Comparison of ENCODE assay signal across 11 cellular contexts in the genomic region with DNA sequence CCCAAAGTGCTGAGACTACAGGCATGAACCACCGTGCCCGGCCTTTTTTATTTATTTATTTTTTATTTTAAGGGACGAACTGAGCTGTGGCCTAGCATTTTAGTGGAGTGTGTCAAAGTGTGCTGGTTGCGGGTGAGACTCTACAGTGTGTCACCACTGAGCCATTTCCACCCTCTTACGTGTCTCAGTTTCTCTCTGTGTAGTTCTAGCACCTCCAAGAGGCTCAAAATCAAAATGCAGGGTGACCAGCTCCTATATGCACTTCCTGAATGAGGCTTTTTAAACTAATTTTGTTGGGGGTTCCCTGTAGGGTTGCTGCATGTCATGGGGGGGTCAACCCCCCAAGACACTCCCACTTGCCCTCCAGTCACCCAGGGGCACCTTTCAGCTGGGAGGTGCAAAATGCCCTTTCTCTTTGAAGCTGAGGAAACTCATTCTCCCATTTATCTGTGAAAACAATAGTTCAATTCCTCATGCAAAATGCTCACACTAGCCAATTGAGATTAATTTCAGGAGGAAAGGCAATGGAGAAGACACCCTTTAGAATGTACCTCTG.
DNase-seq lines count a peak whose midpoint lies in the region; ATAC-seq and TF ChIP-seq lines count a peak whose summit lies in the region.
"Had no signal": no experiment of that assay in that cellular context is flagged by ENCODE, and none has a peak within 500 bp of the region (broad histone marks: within the 10 kb centered on the region; RNA-seq: fewer than 3 reads in every experiment).

No MANE protein-coding gene starts in this region.

- no peaks in the 10 kb centered on the region for H3K27me3 ChIP-seq in AG04450 (ENCODE audit: control insufficient read depth, insufficient read depth, low read length)
- no peaks in the 10 kb centered on the region for H3K27me3 ChIP-seq in left ventricle myocardium inferior (ENCODE audit: low read depth)
- H3K27me3 ChIP-seq: neural progenitor cell had no signal

- H3K36me3 ChIP-seq in left ventricle myocardium inferior = peaks cover 43% of the 10 kb centered on the region

- intact Hi-C loops in left ventricle myocardium inferior (cut with micrococcal nuclease) (loop anchor here (10.0 kb wide), 1 partner anchor 122 kb away; no protein-coding TSS in a partner anchor), MCF 10A (cut with micrococcal nuclease) (no loop called here)

- peak; percentile 67 to 87 for ATAC-seq in activated T-cell treated with anti-CD3 and anti-CD28 coated beads, Interleukin-2, amount 50 U/mL, for 72 hours (replicated peaks in 1 of 2)
- ATAC-seq in HG03439 (IDR thresholded peaks at IDR 0.05; ENCODE audit: unreplicated experiment) = no peak

- H3K27ac ChIP-seq in AG04450 (ENCODE audit: low read depth, low read length) (no peak overlapping the region), left ventricle myocardium inferior (replicated peaks) (peak overlapping the region; percentile 31)
- H3K27ac ChIP-seq: neural progenitor cell had no signal

- POLR2A ChIA-PET in AG04450 (lab: Yijun Ruan, JAX) (interaction anchor here (0.6 kb wide), 1 partner anchor 21 kb away, joined by 3 read pairs; no protein-coding TSS in a partner anchor), MCF 10A (lab: Yijun Ruan, JAX) (no interaction called here)

- 0 out of 2 replicates have a peak, but pooled peaks have one; percentile 9 for TF ChIP-seq CTCF in AG04450 (IDR thresholded peaks at IDR 0.05; ENCODE audit: low read depth, low read length)
- TF ChIP-seq CTCF in GM12875 (IDR thresholded peaks at IDR 0.05; ENCODE audit: borderline replicate concordance, insufficient read depth, low read depth, low read length) = 0 out of 2 replicates have a peak, but pooled peaks have one; percentile 29
- peak; percentile 77 for TF ChIP-seq CTCF in left ventricle myocardium inferior (IDR thresholded peaks at IDR 0.05; ENCODE audit: borderline replicate concordance)
- no peak for TF ChIP-seq CTCF in MCF 10A (IDR thresholded peaks at IDR 0.05; ENCODE audit: unreplicated experiment)

- H3K27ac Mint-ChIP-seq in activated T-cell treated with anti-CD3 and anti-CD28 coated beads, Interleukin-2, amount 50 U/mL, for 72 hours = peak overlapping the region; percentile 94
- H3K27ac Mint-ChIP-seq in MCF 10A (ENCODE audit: low read depth, unreplicated experiment) = no peak overlapping the region
- H3K27ac Mint-ChIP-seq: neural progenitor cell had no signal

- DNase-seq in AG04450 (ENCODE audit: low read depth, low spot score) (no peak), left ventricle myocardium inferior (no peak), MCF 10A (ENCODE audit: unreplicated experiment) (no peak), NCI-H524 treated with DMSO at 0.1 percent for 48 hours (lab: John Stamatoyannopoulos, UW) (no peak), cerebellar nuclear complex (lab: John Stamatoyannopoulos, UW) (no peak)
- peak; percentile 13 to 40 for DNase-seq in activated T-cell treated with anti-CD3 and anti-CD28 coated beads, Interleukin-2, amount 50 U/mL, for 72 hours
- DNase-seq: Calu3, NCI-H526 treated with DMSO at 0.1 percent for 48 hours had no signal

- H3K9me3 ChIP-seq in AG04450 (ENCODE audit: control insufficient read depth, insufficient read depth, low read length) (peaks cover 13% of the 10 kb centered on the region), left ventricle myocardium inferior (replicated peaks) (peaks cover 12% of the 10 kb centered on the region)

- peaks cover 15% of the 10 kb centered on the region for H3K4me1 Mint-ChIP-seq in activated T-cell treated with anti-CD3 and anti-CD28 coated beads, Interleukin-2, amount 50 U/mL, for 72 hours (ENCODE audit: low read depth)
- no peaks in the 10 kb centered on the region for H3K4me1 Mint-ChIP-seq in MCF 10A (ENCODE audit: insufficient read depth, unreplicated experiment)
- H3K4me1 Mint-ChIP-seq: neural progenitor cell had no signal

- H3K4me1 ChIP-seq in left ventricle myocardium inferior = no peaks in the 10 kb centered on the region
- H3K4me1 ChIP-seq: neural progenitor cell had no signal

- H3K9me3 Mint-ChIP-seq in activated T-cell treated with anti-CD3 and anti-CD28 coated beads, Interleukin-2, amount 50 U/mL, for 72 hours = peaks cover 0 to 7% of the 10 kb centered on the region in 2 donors
- H3K9me3 Mint-ChIP-seq in MCF 10A (ENCODE audit: unreplicated experiment) = no peaks in the 10 kb centered on the region

- no peak overlapping the region for H3K4me3 ChIP-seq in AG04450 (ENCODE audit: low read depth, low read length)
- H3K4me3 ChIP-seq in GM12875 (ENCODE audit: low read depth, low read length) = no peak overlapping the region
- H3K4me3 ChIP-seq in left ventricle myocardium inferior = no peak overlapping the region
- H3K4me3 ChIP-seq: neural progenitor cell had no signal

- CTCF ChIA-PET in AG04450 (lab: Charles Lee) = interaction anchor here (0.5 to 2.3 kb wide), 4 partner anchors 12 to 533 kb away, joined by 3 to 18 read pairs (median 4); no protein-coding TSS in a partner anchor
- CTCF ChIA-PET in MCF 10A (lab: Yijun Ruan, JAX) = interaction anchor here (0.7 to 3.9 kb wide), 8 partner anchors 11 to 560 kb away, joined by 3 to 23 read pairs (median 5); partner anchors contain the start of gene TGFBR1

- peak overlapping the region; percentile 46 to 70 for H3K4me3 Mint-ChIP-seq in activated T-cell treated with anti-CD3 and anti-CD28 coated beads, Interleukin-2, amount 50 U/mL, for 72 hours
- H3K4me3 Mint-ChIP-seq in MCF 10A (ENCODE audit: unreplicated experiment) = no peak overlapping the region
- H3K4me3 Mint-ChIP-seq: neural progenitor cell had no signal

- H3K36me3 Mint-ChIP-seq in activated T-cell treated with anti-CD3 and anti-CD28 coated beads, Interleukin-2, amount 50 U/mL, for 72 hours (ENCODE audit: insufficient read depth in 2 of 2) = peaks cover 7 to 17% of the 10 kb centered on the region in 2 donors
- no peaks in the 10 kb centered on the region for H3K36me3 Mint-ChIP-seq in MCF 10A (ENCODE audit: insufficient read depth, unreplicated experiment)

- no peaks in the 10 kb centered on the region for H3K27me3 Mint-ChIP-seq in activated T-cell treated with anti-CD3 and anti-CD28 coated beads, Interleukin-2, amount 50 U/mL, for 72 hours (ENCODE audit: low read depth)
- no peaks in the 10 kb centered on the region for H3K27me3 Mint-ChIP-seq in MCF 10A (ENCODE audit: insufficient read depth, unreplicated experiment)

- no TSS peak for BruUV-seq in MCF 10A (replicated peaks; lab: Mats Ljungman, UMichigan)

Comparison
In these comparisons a context has a peak if more than half of its experiments do, and no peak if none do; other contexts are left out.
1. DNase-seq: peak in activated T-cell treated with anti-CD3 and anti-CD28 coated beads, Interleukin-2, amount 50 U/mL, for 72 hours (2 of 2); none in AG04450 (single experiment), left ventricle myocardium inferior (single experiment), MCF 10A (single experiment), NCI-H524 treated with DMSO at 0.1 percent for 48 hours (single experiment) and cerebellar nuclear complex (0 of 2).